ENCODE assay signal across 30 cellular contexts in the genomic region with DNA sequence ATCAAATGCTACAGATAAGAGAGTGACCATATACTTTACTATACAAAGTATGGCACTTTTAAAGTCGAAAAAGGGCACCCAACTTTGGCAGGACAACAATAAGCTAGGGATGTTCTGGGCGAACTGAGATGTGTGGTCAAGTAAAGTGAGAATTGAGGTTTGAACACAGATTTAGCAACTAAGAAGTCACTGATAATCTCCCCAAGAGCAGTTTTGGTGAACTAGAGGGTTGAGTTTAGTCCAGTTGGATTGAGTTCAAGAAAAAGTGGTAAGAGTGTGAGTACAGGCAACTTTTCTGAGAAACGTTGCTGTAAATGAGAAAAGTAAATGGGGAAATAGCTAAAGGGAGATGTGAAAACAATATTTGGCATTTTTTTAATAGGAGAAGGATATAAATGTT.
"Had no signal": no experiment of that assay in that cellular context is flagged by ENCODE, and none has a peak within 500 bp of the region (broad histone marks: within the 10 kb centered on the region; RNA-seq: fewer than 3 reads in every experiment).

No MANE protein-coding gene starts in this region.

- H3K27ac Mint-ChIP-seq: activated CD4-positive, alpha-beta memory T cell treated with anti-CD3 and anti-CD28 coated beads, Interleukin-2, amount 10 ng/mL, durations not matched to agents 7 days and 5 days; activated CD4-positive, alpha-beta T cell treated with anti-CD3 and anti-CD28 coated beads, Interleukin-2, amount 10 ng/mL, durations not matched to agents 7 days and 5 days; activated naive CD8-positive, alpha-beta T cell; activated T-cell treated with anti-CD3 and anti-CD28 coated beads, Interleukin-2, amount 50 U/mL, for 24 hours; activated T-cell treated with anti-CD3 and anti-CD28 coated beads, Interleukin-2, amount 50 U/mL, for 72 hours; activated T-helper 17 cell treated with anti-CD3 and anti-CD28 coated beads, Interleukin-2, amount 50 U/mL, for 72 hours; dendritic cell treated with granulocyte-macrophage colony-stimulating factor and Interleukin-4, amounts not matched to agents 40 ng/mL and 50 ng/mL, for 4 days; endodermal cell had no signal

- H3K36me3 Mint-ChIP-seq: activated naive CD8-positive, alpha-beta T cell had no signal

- H3K9me3 ChIP-seq: heart left ventricle had no signal

- H3K9me3 Mint-ChIP-seq: activated CD4-positive, alpha-beta memory T cell treated with anti-CD3 and anti-CD28 coated beads, Interleukin-2, amount 10 ng/mL, durations not matched to agents 7 days and 5 days; activated CD4-positive, alpha-beta T cell treated with anti-CD3 and anti-CD28 coated beads, Interleukin-2, amount 10 ng/mL, durations not matched to agents 7 days and 5 days; activated T-cell treated with anti-CD3 and anti-CD28 coated beads, Interleukin-2, amount 50 U/mL, for 24 hours; activated T-cell treated with anti-CD3 and anti-CD28 coated beads, Interleukin-2, amount 50 U/mL, for 72 hours; activated T-helper 17 cell treated with anti-CD3 and anti-CD28 coated beads, Interleukin-2, amount 50 U/mL, for 72 hours; central memory CD8-positive, alpha-beta T cell; dendritic cell treated with granulocyte-macrophage colony-stimulating factor and Interleukin-4, amounts not matched to agents 40 ng/mL and 50 ng/mL, for 4 days had no signal

- H3K27ac ChIP-seq: brain microvascular endothelial cell, coronary artery, dorsolateral prefrontal cortex, heart left ventricle had no signal

- DNase-seq: activated CD4-positive, alpha-beta memory T cell treated with anti-CD3 and anti-CD28 coated beads, Interleukin-2, amount 10 ng/mL, durations not matched to agents 7 days and 5 days; activated CD4-positive, alpha-beta T cell treated with anti-CD3 and anti-CD28 coated beads for 1 hour; activated CD4-positive, alpha-beta T cell treated with anti-CD3 and anti-CD28 coated beads for 4 hours; activated CD4-positive, alpha-beta T cell treated with anti-CD3 and anti-CD28 coated beads, Interleukin-2, amount 10 ng/mL, durations not matched to agents 7 days and 5 days; activated CD4-positive, alpha-beta T cell treated with anti-CD3 and anti-CD28 coated beads, Interleukin-2, amount 50 U/mL, for 4 hours; activated CD8-positive, alpha-beta memory T cell treated with anti-CD3 and anti-CD28 coated beads, Interleukin-2, amount 50 U/mL, for 48 hours; activated effector memory CD4-positive, alpha-beta T cell treated with Interleukin-2 at 50 U/mL for 16 hours; activated gamma-delta T cell treated with Interleukin-2 at 50 U/mL for 16 hours; activated naive CD4-positive, alpha-beta T cell treated with anti-CD3 and anti-CD28 coated beads, Interleukin-2, amount 50 U/mL, for 16 hours; activated naive CD4-positive, alpha-beta T cell treated with Interleukin-2 at 50 U/mL for 16 hours; activated T-cell treated with anti-CD3 and anti-CD28 coated beads for 4 hours; activated T-cell treated with anti-CD3 and anti-CD28 coated beads, Interleukin-2, amount 50 U/mL, for 24 hours; activated T-cell treated with anti-CD3 and anti-CD28 coated beads, Interleukin-2, amount 50 U/mL, for 72 hours; amniotic stem cell; anterior cingulate cortex; brain microvascular endothelial cell; dorsolateral prefrontal cortex; effector memory CD4-positive, alpha-beta T cell; endodermal cell; foreskin fibroblast; glutamatergic neuron; heart left ventricle; T-helper 1 cell; T-helper 2 cell had no signal

- H3K4me3 Mint-ChIP-seq: activated CD4-positive, alpha-beta memory T cell treated with anti-CD3 and anti-CD28 coated beads, Interleukin-2, amount 10 ng/mL, durations not matched to agents 7 days and 5 days; activated CD4-positive, alpha-beta T cell treated with anti-CD3 and anti-CD28 coated beads, Interleukin-2, amount 10 ng/mL, durations not matched to agents 7 days and 5 days; activated naive CD8-positive, alpha-beta T cell; activated T-cell treated with anti-CD3 and anti-CD28 coated beads, Interleukin-2, amount 50 U/mL, for 24 hours; activated T-cell treated with anti-CD3 and anti-CD28 coated beads, Interleukin-2, amount 50 U/mL, for 72 hours; activated T-helper 17 cell treated with anti-CD3 and anti-CD28 coated beads, Interleukin-2, amount 50 U/mL, for 72 hours; central memory CD8-positive, alpha-beta T cell; dendritic cell treated with granulocyte-macrophage colony-stimulating factor and Interleukin-4, amounts not matched to agents 40 ng/mL and 50 ng/mL, for 4 days; endodermal cell had no signal

- H3K4me1 Mint-ChIP-seq: activated CD4-positive, alpha-beta T cell treated with anti-CD3 and anti-CD28 coated beads, Interleukin-2, amount 10 ng/mL, durations not matched to agents 7 days and 5 days; activated T-helper 17 cell treated with anti-CD3 and anti-CD28 coated beads, Interleukin-2, amount 50 U/mL, for 72 hours; central memory CD8-positive, alpha-beta T cell had no signal

- ATAC-seq: activated T-cell treated with anti-CD3 and anti-CD28 coated beads, Interleukin-2, amount 50 U/mL, for 72 hours; activated T-helper 17 cell treated with anti-CD3 and anti-CD28 coated beads, Interleukin-2, amount 50 U/mL, for 72 hours; esophagus mucosa; heart left ventricle had no signal

- H3K4me3 ChIP-seq: coronary artery, dorsolateral prefrontal cortex, heart left ventricle had no signal

- H3K36me3 ChIP-seq: brain microvascular endothelial cell, heart left ventricle had no signal
